In the genomic region with DNA sequence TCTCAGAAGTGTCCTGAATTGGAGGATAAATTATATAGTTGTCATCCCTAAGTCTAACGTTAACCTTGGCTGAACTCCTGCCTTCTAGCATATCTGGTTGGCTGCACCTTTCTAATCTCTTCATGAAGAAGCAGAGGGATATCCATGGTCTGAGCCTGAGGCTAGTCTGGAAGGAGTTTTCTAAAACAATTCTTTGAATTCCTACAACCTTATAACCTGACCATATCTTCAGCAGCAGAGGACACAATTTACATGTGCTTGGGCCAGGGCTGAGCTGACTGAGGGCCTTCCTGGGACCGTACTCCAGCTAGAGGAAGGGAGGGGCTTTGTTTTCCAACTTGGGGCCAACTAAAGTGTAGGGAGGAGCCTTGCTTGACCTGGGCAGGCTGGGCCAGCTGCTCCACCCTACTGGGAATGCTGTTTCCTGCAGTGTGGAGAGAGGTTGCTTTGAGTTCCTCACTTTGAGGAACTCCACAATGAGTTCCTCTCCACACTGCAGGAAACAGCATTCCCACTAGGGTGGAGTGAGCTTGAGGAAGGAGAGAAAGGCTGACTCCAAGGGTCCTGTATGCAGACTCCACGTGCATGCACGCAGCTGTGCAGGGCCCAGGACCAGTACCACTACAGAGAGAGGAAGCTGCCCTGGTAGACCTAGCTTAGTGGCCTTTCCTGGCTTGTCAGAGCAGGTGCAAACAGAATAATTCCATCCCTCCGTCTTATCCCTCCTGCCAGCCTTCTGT, we compare ENCODE assay signal across 1 cellular context.
TF ChIP-seq lines count a peak whose summit lies in the region.

No MANE protein-coding gene starts in this region.

TF ChIP-seq in WTC11, 78 proteins besides CTCF, POLR2A, EP300 and RAD21 (continued from another document):
- TF ChIP-seq, protein P1, sequence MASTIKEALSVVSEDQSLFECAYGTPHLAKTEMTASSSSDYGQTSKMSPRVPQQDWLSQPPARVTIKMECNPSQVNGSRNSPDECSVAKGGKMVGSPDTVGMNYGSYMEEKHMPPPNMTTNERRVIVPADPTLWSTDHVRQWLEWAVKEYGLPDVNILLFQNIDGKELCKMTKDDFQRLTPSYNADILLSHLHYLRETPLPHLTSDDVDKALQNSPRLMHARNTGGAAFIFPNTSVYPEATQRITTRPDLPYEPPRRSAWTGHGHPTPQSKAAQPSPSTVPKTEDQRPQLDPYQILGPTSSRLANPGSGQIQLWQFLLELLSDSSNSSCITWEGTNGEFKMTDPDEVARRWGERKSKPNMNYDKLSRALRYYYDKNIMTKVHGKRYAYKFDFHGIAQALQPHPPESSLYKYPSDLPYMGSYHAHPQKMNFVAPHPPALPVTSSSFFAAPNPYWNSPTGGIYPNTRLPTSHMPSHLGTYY (CRISPR knock-in tag; IDR thresholded peaks at IDR 0.05), result 0 out of 2 replicates have a peak, but pooled peaks have one; percentile 14
- TF ChIP-seq, protein P2, sequence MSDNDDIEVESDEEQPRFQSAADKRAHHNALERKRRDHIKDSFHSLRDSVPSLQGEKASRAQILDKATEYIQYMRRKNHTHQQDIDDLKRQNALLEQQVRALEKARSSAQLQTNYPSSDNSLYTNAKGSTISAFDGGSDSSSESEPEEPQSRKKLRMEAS (CRISPR knock-in tag; IDR thresholded peaks at IDR 0.05), result no peak
